ENCODE assay signal across 8 cellular contexts in genomic region chr3:171461087-171461917, GRCh38. TPM values are rescaled to one million over a fixed set of nuclear protein-coding genes. Genes with fewer than 3 reads are reported as not detected.
DNase-seq lines count a peak whose midpoint lies in the region; ATAC-seq, FAIRE-seq and TF ChIP-seq lines count a peak whose summit lies in the region.

No MANE protein-coding gene starts in this region.

- H3K4me1 ChIP-seq in astrocyte (ENCODE audit: insufficient read depth, low read length) (peaks cover 9% of the 10 kb centered on the region), iPS-15b (ENCODE audit: control insufficient read depth, insufficient read depth, low read length) (peaks cover 11% of the 10 kb centered on the region), small intestine (ENCODE audit: control insufficient read depth in 2 of 2, insufficient read depth in 1 of 2, low read depth in 1 of 2, low read length in 1 of 2) (peaks cover 2 to 5% of the 10 kb centered on the region in 2 donors)

- H3K9ac ChIP-seq in astrocyte (ENCODE audit: low read length) (peak overlapping the region; percentile 81), iPS-15b (ENCODE audit: low read depth, low read length) (peak overlapping the region; percentile 37)

- POLR2A ChIA-PET in BJ (lab: Charles Lee) = no interaction called here

- CTCF ChIA-PET in BJ (lab: Yijun Ruan, JAX) = interaction anchor here (0.6 to 1.7 kb wide), 7 partner anchors 32 to 273 kb away, joined by 3 to 5 read pairs (median 3); no protein-coding TSS in a partner anchor

- H3K27ac Mint-ChIP-seq in astrocyte (ENCODE audit: unreplicated experiment) = peak overlapping the region; percentile 77

- no peaks in the 10 kb centered on the region for H3K27me3 Mint-ChIP-seq in astrocyte (ENCODE audit: low read depth, unreplicated experiment)

- peaks cover 16% of the 10 kb centered on the region for H3K4me1 Mint-ChIP-seq in astrocyte (ENCODE audit: low read depth, unreplicated experiment)

- peak overlapping the region; percentile 85 for H3K4me3 ChIP-seq in BJ (ENCODE audit: low read depth, low read length)
- peak overlapping the region; percentile 68 for H3K4me3 ChIP-seq in astrocyte (ENCODE audit: insufficient read depth, low read depth, low read length)
- H3K4me3 ChIP-seq in iPS-15b (ENCODE audit: low read depth, low read length) = peak overlapping the region; percentile 96
- H3K4me3 ChIP-seq in small intestine (ENCODE audit: low read depth in 1 of 2, low read length in 2 of 2) = peak overlapping the region; percentile 87 to 89

- H3K79me2 ChIP-seq in astrocyte (ENCODE audit: insufficient read depth, low read length) = peaks cover 29% of the 10 kb centered on the region

- H3K27me3 ChIP-seq in BJ (ENCODE audit: control insufficient read depth, insufficient read depth, low read length) (no peaks in the 10 kb centered on the region; the same call in 1 of the 2 replicates), astrocyte (ENCODE audit: insufficient read depth, low read length) (no peaks in the 10 kb centered on the region), iPS-15b (ENCODE audit: control insufficient read depth, insufficient read depth, low read length) (peaks cover 19% of the 10 kb centered on the region), small intestine (ENCODE audit: control insufficient read depth in 2 of 2, insufficient read depth in 2 of 2, low read length in 2 of 2) (no peaks in the 10 kb centered on the region)

- 1 to 2% (median 2%) methylated on average over 22 of the region's 22 CpGs for WGBS in small intestine, 3 donors

- ATAC-seq in GM19035 (IDR thresholded peaks at IDR 0.05; ENCODE audit: unreplicated experiment) (peak; percentile 17), HG03135 (IDR thresholded peaks at IDR 0.05; ENCODE audit: unreplicated experiment) (peak; percentile 22)

- H3K27ac ChIP-seq in astrocyte (ENCODE audit: low read depth, low read length) (no peak overlapping the region), small intestine (ENCODE audit: low read depth in 1 of 2, low read length in 1 of 2) (peak overlapping the region; percentile 0 to 84)

- H3K4me3 Mint-ChIP-seq in astrocyte (ENCODE audit: unreplicated experiment) = peak overlapping the region; percentile 100

- H3K36me3 ChIP-seq in BJ (ENCODE audit: control insufficient read depth, insufficient read depth, low read length) (no peaks in the 10 kb centered on the region), astrocyte (ENCODE audit: insufficient read depth, low read length) (no peaks in the 10 kb centered on the region), iPS-15b (ENCODE audit: control insufficient read depth, insufficient read depth, low read length) (no peaks in the 10 kb centered on the region), small intestine (ENCODE audit: control insufficient read depth in 2 of 2, insufficient read depth in 2 of 2, low read length in 2 of 2) (no peaks in the 10 kb centered on the region)

- TF ChIP-seq CTCF in BJ (IDR thresholded peaks at IDR 0.05; ENCODE audit: insufficient read depth, low read depth, low read length) (no peak), astrocyte (IDR thresholded peaks at IDR 0.05; ENCODE audit: insufficient read depth, low read depth, low read length) (no peak)

- H4K20me1 ChIP-seq in astrocyte (ENCODE audit: insufficient read depth, low read length) = peaks cover 20% of the 10 kb centered on the region

- no peak for FAIRE-seq in astrocyte (lab: Jason Lieb, UNC)
- FAIRE-seq in small intestine (lab: Jason Lieb, UNC) = no peak

- H3K36me3 Mint-ChIP-seq in astrocyte (ENCODE audit: low read depth, unreplicated experiment) = peaks cover 8% of the 10 kb centered on the region

- H3K9me3 ChIP-seq in astrocyte (ENCODE audit: insufficient read depth, low read depth, low read length) (no peaks in the 10 kb centered on the region), iPS-15b (ENCODE audit: control insufficient read depth, insufficient read depth, low read length) (no peaks in the 10 kb centered on the region), small intestine (ENCODE audit: control insufficient read depth, low read depth) (no peaks in the 10 kb centered on the region)

- H2AFZ ChIP-seq in astrocyte (ENCODE audit: low read depth, low read length) = peak overlapping the region; percentile 87

- DNase-seq in BJ (ENCODE audit: low read depth) (no peak), NOMO-1 treated with dmso at 0.1 percent for 144 hours (lab: John Stamatoyannopoulos, UW; ENCODE audit: unreplicated experiment) (peak; percentile 7), astrocyte (ENCODE audit: low read depth) (peak; percentile 55), small intestine (peak; percentile 78), SIG-M5 treated with dmso at 0.1 percent for 504 hours (lab: John Stamatoyannopoulos, UW; ENCODE audit: unreplicated experiment) (no peak)

- peaks cover 6% of the 10 kb centered on the region for H3K9me3 Mint-ChIP-seq in astrocyte (ENCODE audit: unreplicated experiment)

- peak overlapping the region; percentile 93 for H3K4me2 ChIP-seq in astrocyte (ENCODE audit: low read length)

RNA-seq across cellular contexts. Expression of gene TNIK, which starts 1.1 kb away (rescaled TPM):
- polyA plus RNA-seq in BJ (2011; rRNA removed) = 2.1 and 3.9 TPM in 2 replicates
- polyA minus RNA-seq in BJ (2011; rRNA and poly(A)+ RNA removed) = 2.5 and 3.6 TPM in 2 replicates
- 68.6 and 70.0 TPM in 2 replicates for total RNA-seq in astrocyte
- polyA plus RNA-seq in small intestine = 10 to 100 TPM; 14.9 to 38.7 (median 24.9) TPM

Comparison
In these comparisons a context has a peak if more than half of its experiments do, and no peak if none do; other contexts are left out.
1. DNase-seq: peak in NOMO-1 treated with dmso at 0.1 percent for 144 hours (single experiment), astrocyte (single experiment) and small intestine (single experiment); none in BJ (single experiment) and SIG-M5 treated with dmso at 0.1 percent for 504 hours (single experiment).
2. Peak in every context shown above with its lines, with median percentiles within 50 percentile points of each other: H3K4me3 ChIP-seq.